Comparison of ENCODE assay signal across 5 cellular contexts in genomic region chr20:33865761-33866160, GRCh38.
"Had no signal": no experiment of that assay in that cellular context is flagged by ENCODE, and none has a peak within 500 bp of the region (broad histone marks: within the 10 kb centered on the region; RNA-seq: fewer than 3 reads in every experiment).

No MANE protein-coding gene starts in this region.

- DNase-seq: IMR-90 had no signal

- ATAC-seq: HepG2, K562 had no signal

- H3K4me3 ChIP-seq: K562 had no signal

- FAIRE-seq: HepG2, HTR-8/SVneo, K562 had no signal

- H3K27ac ChIP-seq: HL-60 had no signal
